ENCODE assay signal across 29 cellular contexts in genomic region chr12:33794954-33795353, GRCh38.
"Had no signal": no experiment of that assay in that cellular context is flagged by ENCODE, and none has a peak within 500 bp of the region (broad histone marks: within the 10 kb centered on the region; RNA-seq: fewer than 3 reads in every experiment).

No MANE protein-coding gene starts in this region.

- ATAC-seq: activated CD4-positive, CD25-positive, alpha-beta regulatory T cell treated with anti-CD3 and anti-CD28 coated beads, Interleukin-2, amount 50 U/mL, for 24 hours; activated CD8-positive, alpha-beta T cell treated with anti-CD3 and anti-CD28 coated beads for 36 hours; activated T-cell treated with anti-CD3 and anti-CD28 coated beads, Interleukin-2, amount 50 U/mL, for 72 hours; Panc1; SK-N-SH treated with all-trans-retinoic acid at 6 μM for 48 hours had no signal

- H3K4me1 Mint-ChIP-seq: activated naive CD4-positive, alpha-beta T cell treated with anti-CD3 and anti-CD28 coated beads, Interleukin-2, amount 10 ng/mL, durations not matched to agents 7 days and 5 days; activated naive CD8-positive, alpha-beta T cell treated with anti-CD3 and anti-CD28 coated beads for 36 hours had no signal

- H3K27ac ChIP-seq: breast epithelium, RWPE1, SJSA1, WERI-Rb-1 had no signal

- H3K36me3 ChIP-seq: breast epithelium, SJSA1, WERI-Rb-1 had no signal

- H3K4me3 ChIP-seq: breast epithelium, SJSA1 had no signal

- H3K27me3 Mint-ChIP-seq: activated CD8-positive, alpha-beta T cell treated with anti-CD3 and anti-CD28 coated beads for 36 hours; activated naive CD4-positive, alpha-beta T cell treated with anti-CD3 and anti-CD28 coated beads, Interleukin-2, amount 10 ng/mL, durations not matched to agents 7 days and 5 days; activated naive CD8-positive, alpha-beta T cell treated with anti-CD3 and anti-CD28 coated beads for 36 hours had no signal

- H3K9me3 ChIP-seq: breast epithelium, SJSA1 had no signal

- H3K27ac Mint-ChIP-seq: activated CD8-positive, alpha-beta T cell treated with anti-CD3 and anti-CD28 coated beads for 36 hours; activated naive CD4-positive, alpha-beta T cell treated with anti-CD3 and anti-CD28 coated beads, Interleukin-2, amount 10 ng/mL, durations not matched to agents 7 days and 5 days; activated naive CD8-positive, alpha-beta T cell treated with anti-CD3 and anti-CD28 coated beads for 36 hours; activated T-cell treated with anti-CD3 and anti-CD28 coated beads, Interleukin-2, amount 50 U/mL, for 72 hours; activated T-helper 2 cell treated with anti-CD3 and anti-CD28 coated beads, Interferon-gamma antibody, Interleukin-2, Interleukin-4, amounts not matched to agents 10 μg/mL and 5 μg/mL and 100 μg/mL, durations not matched to agents 14 hours and 24 hours and 36 hours; T-helper 2 cell treated with Interferon-gamma antibody and Interleukin-4, amounts not matched to agents 5 μg/mL and 100 μg/mL, for 36 hours had no signal

- H3K4me3 Mint-ChIP-seq: activated CD8-positive, alpha-beta T cell treated with anti-CD3 and anti-CD28 coated beads for 36 hours; activated naive CD4-positive, alpha-beta T cell treated with anti-CD3 and anti-CD28 coated beads, Interleukin-2, amount 10 ng/mL, durations not matched to agents 7 days and 5 days; activated naive CD8-positive, alpha-beta T cell treated with anti-CD3 and anti-CD28 coated beads for 36 hours; activated T-cell treated with anti-CD3 and anti-CD28 coated beads, Interleukin-2, amount 50 U/mL, for 72 hours; T-helper 2 cell treated with Interferon-gamma antibody and Interleukin-4, amounts not matched to agents 5 μg/mL and 100 μg/mL, for 36 hours had no signal

- H3K36me3 Mint-ChIP-seq: activated naive CD4-positive, alpha-beta T cell treated with anti-CD3 and anti-CD28 coated beads, Interleukin-2, amount 10 ng/mL, durations not matched to agents 7 days and 5 days; activated naive CD8-positive, alpha-beta T cell treated with anti-CD3 and anti-CD28 coated beads for 36 hours had no signal

- DNase-seq: activated CD4-positive, alpha-beta T cell treated with anti-CD3 and anti-CD28 coated beads for 4 hours; activated CD8-positive, alpha-beta memory T cell treated with anti-CD3 and anti-CD28 coated beads, Interleukin-2, amount 50 U/mL, for 4 hours; activated CD8-positive, alpha-beta T cell treated with anti-CD3 and anti-CD28 coated beads for 36 hours; activated gamma-delta T cell treated with Interleukin-2 at 50 U/mL for 16 hours; activated naive CD4-positive, alpha-beta T cell treated with anti-CD3 and anti-CD28 coated beads, Interleukin-2, amount 10 ng/mL, durations not matched to agents 7 days and 5 days; activated naive CD8-positive, alpha-beta T cell treated with anti-CD3 and anti-CD28 coated beads for 36 hours; activated T-cell treated with anti-CD3 and anti-CD28 coated beads, Interleukin-2, amount 50 U/mL, for 72 hours; caudate nucleus; KBM-7; NCI-H1048; NCI-H1417 treated with DMSO at 0.1 percent for 48 hours; NCI-H1694; NCI-H2029; NCI-H345; NCI-H510A; NCI-H526 treated with DMSO at 0.1 percent for 48 hours; NCI-H82; OCI-M1; Right ventricle myocardium superior; SW 1271; WERI-Rb-1 had no signal

- H3K4me1 ChIP-seq: breast epithelium, SJSA1 had no signal

- H3K27me3 ChIP-seq: breast epithelium, SJSA1 had no signal
